Comparison of ENCODE assay signal across 1 cellular context in the genomic region with DNA sequence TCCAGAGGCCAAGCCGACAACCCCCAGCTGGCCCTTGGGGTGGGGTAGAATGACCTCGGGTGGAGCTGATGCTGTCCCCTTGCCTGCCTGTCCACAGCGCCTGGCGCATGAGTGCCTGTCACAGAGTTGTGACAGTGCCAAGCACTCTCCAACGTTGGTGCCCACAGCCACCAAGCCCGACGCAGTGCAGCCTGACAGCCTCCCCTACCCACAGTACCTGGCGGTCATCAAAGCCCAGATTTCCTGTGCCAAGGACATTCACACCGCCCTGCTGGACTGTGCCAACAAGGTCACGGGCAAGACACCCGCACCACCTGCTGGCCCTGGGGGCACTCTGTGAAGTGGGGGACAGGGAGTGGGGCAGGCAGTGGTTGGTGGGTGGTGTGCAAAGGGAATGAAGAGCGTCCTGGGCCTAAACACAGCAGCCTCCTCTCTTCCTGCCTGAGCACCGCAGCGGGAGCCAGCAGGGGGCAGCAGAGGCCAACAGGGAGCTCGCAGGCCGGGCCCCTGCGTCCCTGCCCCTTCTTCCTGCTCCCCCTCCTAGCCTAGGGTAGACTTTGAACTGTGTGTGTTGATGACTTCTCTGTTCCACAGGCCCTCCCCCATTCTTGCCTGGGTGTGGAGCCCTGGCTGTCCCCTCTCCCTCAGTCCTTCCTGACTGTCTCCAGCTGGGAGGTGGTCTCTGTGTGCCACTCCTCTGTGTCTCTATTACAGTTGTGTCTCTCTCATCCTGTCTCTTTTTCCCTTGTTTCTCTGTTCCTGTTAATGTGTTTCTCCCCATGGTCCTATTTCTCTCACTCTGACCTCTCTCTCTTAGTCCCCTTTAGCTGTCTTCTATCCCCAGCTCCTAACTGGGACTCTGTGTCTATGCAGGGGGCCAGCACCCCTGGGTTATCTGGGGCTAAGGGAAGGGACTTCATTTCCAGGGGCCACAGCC.
TF ChIP-seq lines count a peak whose summit lies in the region.

No MANE protein-coding gene starts in this region.

TF ChIP-seq in HepG2, 621 proteins besides CTCF, POLR2A, EP300 and RAD21 (continued from another document and continues in another):
- peak; percentile 47; the same call in 1 of the 2 replicates for TF ChIP-seq CHD4 (IDR thresholded peaks at IDR 0.05; ENCODE audit: borderline replicate concordance, low read length)
- peak; percentile 87; the same call in 1 of the 2 replicates for TF ChIP-seq ZSCAN31 (CRISPR knock-in tag; IDR thresholded peaks at IDR 0.05; ENCODE audit: low read depth)
- TF ChIP-seq, protein P1, sequence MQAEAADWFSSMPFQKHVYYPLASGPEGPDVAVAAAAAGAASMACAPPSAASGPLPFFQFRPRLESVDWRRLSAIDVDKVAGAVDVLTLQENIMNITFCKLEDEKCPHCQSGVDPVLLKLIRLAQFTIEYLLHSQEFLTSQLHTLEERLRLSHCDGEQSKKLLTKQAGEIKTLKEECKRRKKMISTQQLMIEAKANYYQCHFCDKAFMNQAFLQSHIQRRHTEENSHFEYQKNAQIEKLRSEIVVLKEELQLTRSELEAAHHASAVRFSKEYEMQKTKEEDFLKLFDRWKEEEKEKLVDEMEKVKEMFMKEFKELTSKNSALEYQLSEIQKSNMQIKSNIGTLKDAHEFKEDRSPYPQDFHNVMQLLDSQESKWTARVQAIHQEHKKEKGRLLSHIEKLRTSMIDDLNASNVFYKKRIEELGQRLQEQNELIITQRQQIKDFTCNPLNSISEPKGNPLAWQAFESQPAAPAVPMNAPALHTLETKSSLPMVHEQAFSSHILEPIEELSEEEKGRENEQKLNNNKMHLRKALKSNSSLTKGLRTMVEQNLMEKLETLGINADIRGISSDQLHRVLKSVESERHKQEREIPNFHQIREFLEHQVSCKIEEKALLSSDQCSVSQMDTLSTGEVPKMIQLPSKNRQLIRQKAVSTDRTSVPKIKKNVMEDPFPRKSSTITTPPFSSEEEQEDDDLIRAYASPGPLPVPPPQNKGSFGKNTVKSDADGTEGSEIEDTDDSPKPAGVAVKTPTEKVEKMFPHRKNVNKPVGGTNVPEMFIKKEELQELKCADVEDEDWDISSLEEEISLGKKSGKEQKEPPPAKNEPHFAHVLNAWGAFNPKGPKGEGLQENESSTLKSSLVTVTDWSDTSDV (CRISPR knock-in tag; IDR thresholded peaks at IDR 0.05), result no peak
- TF ChIP-seq, protein P2, sequence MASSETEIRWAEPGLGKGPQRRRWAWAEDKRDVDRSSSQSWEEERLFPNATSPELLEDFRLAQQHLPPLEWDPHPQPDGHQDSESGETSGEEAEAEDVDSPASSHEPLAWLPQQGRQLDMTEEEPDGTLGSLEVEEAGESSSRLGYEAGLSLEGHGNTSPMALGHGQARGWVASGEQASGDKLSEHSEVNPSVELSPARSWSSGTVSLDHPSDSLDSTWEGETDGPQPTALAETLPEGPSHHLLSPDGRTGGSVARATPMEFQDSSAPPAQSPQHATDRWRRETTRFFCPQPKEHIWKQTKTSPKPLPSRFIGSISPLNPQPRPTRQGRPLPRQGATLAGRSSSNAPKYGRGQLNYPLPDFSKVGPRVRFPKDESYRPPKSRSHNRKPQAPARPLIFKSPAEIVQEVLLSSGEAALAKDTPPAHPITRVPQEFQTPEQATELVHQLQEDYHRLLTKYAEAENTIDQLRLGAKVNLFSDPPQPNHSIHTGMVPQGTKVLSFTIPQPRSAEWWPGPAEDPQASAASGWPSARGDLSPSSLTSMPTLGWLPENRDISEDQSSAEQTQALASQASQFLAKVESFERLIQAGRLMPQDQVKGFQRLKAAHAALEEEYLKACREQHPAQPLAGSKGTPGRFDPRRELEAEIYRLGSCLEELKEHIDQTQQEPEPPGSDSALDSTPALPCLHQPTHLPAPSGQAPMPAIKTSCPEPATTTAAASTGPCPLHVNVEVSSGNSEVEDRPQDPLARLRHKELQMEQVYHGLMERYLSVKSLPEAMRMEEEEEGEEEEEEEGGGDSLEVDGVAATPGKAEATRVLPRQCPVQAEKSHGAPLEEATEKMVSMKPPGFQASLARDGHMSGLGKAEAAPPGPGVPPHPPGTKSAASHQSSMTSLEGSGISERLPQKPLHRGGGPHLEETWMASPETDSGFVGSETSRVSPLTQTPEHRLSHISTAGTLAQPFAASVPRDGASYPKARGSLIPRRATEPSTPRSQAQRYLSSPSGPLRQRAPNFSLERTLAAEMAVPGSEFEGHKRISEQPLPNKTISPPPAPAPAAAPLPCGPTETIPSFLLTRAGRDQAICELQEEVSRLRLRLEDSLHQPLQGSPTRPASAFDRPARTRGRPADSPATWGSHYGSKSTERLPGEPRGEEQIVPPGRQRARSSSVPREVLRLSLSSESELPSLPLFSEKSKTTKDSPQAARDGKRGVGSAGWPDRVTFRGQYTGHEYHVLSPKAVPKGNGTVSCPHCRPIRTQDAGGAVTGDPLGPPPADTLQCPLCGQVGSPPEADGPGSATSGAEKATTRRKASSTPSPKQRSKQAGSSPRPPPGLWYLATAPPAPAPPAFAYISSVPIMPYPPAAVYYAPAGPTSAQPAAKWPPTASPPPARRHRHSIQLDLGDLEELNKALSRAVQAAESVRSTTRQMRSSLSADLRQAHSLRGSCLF (CRISPR knock-in tag; IDR thresholded peaks at IDR 0.05; ENCODE audit: borderline replicate concordance), result no peak
- TF ChIP-seq IKZF1 (IDR thresholded peaks at IDR 0.05), result no peak
- no peak for TF ChIP-seq SP2 (CRISPR knock-in tag; IDR thresholded peaks at IDR 0.05)
- no peak for TF ChIP-seq SNAPC5 (CRISPR knock-in tag; IDR thresholded peaks at IDR 0.05; ENCODE audit: borderline replicate concordance)
- TF ChIP-seq GLMP (CRISPR knock-in tag; IDR thresholded peaks at IDR 0.05; ENCODE audit: borderline replicate concordance), result no peak
- TF ChIP-seq POGZ (CRISPR knock-in tag; IDR thresholded peaks at IDR 0.05), result peak; percentile 42; the same call in 1 of the 2 replicates
- no peak for TF ChIP-seq SMARCE1 (IDR thresholded peaks at IDR 0.05; ENCODE audit: borderline replicate concordance)
- TF ChIP-seq AHDC1 (CRISPR knock-in tag; IDR thresholded peaks at IDR 0.05; ENCODE audit: borderline replicate concordance), result no peak
- no peak for TF ChIP-seq NFIB (CRISPR knock-in tag; IDR thresholded peaks at IDR 0.05; ENCODE audit: borderline replicate concordance)
- TF ChIP-seq, protein P3, sequence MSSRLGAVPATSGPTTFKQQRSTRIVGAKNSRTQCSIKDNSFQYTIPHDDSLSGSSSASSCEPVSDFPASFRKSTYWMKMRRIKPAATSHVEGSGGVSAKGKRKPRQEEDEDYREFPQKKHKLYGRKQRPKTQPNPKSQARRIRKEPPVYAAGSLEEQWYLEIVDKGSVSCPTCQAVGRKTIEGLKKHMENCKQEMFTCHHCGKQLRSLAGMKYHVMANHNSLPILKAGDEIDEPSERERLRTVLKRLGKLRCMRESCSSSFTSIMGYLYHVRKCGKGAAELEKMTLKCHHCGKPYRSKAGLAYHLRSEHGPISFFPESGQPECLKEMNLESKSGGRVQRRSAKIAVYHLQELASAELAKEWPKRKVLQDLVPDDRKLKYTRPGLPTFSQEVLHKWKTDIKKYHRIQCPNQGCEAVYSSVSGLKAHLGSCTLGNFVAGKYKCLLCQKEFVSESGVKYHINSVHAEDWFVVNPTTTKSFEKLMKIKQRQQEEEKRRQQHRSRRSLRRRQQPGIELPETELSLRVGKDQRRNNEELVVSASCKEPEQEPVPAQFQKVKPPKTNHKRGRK (CRISPR knock-in tag; IDR thresholded peaks at IDR 0.05), result no peak
- TF ChIP-seq MYC (CRISPR knock-in tag; IDR thresholded peaks at IDR 0.05; ENCODE audit: borderline replicate concordance), result no peak
- peak; percentile 75 for TF ChIP-seq YY1 (IDR thresholded peaks at IDR 0.05; ENCODE audit: insufficient read depth, insufficient replicate concordance, low read depth, low read length)
- no peak; the same call in none of the 2 replicates for TF ChIP-seq ATF7-NPFF (CRISPR knock-in tag; IDR thresholded peaks at IDR 0.05; ENCODE audit: low read depth)
- no peak for TF ChIP-seq RELA (CRISPR knock-in tag; IDR thresholded peaks at IDR 0.05)
- TF ChIP-seq, protein P4, sequence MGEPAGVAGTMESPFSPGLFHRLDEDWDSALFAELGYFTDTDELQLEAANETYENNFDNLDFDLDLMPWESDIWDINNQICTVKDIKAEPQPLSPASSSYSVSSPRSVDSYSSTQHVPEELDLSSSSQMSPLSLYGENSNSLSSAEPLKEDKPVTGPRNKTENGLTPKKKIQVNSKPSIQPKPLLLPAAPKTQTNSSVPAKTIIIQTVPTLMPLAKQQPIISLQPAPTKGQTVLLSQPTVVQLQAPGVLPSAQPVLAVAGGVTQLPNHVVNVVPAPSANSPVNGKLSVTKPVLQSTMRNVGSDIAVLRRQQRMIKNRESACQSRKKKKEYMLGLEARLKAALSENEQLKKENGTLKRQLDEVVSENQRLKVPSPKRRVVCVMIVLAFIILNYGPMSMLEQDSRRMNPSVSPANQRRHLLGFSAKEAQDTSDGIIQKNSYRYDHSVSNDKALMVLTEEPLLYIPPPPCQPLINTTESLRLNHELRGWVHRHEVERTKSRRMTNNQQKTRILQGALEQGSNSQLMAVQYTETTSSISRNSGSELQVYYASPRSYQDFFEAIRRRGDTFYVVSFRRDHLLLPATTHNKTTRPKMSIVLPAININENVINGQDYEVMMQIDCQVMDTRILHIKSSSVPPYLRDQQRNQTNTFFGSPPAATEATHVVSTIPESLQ (CRISPR knock-in tag; conservative IDR thresholded peaks at IDR 0.05), result no peak; the same call in 1 of the 2 replicates
- no peak for TF ChIP-seq BRF2 (CRISPR knock-in tag; IDR thresholded peaks at IDR 0.05)
- peak; percentile 84 for TF ChIP-seq THAP11 (CRISPR knock-in tag; IDR thresholded peaks at IDR 0.05)
- no peak for TF ChIP-seq ELF4 (CRISPR knock-in tag; IDR thresholded peaks at IDR 0.05; ENCODE audit: borderline replicate concordance)
- peak; percentile 98 for TF ChIP-seq ZNF768 (CRISPR knock-in tag; IDR thresholded peaks at IDR 0.05)
- TF ChIP-seq ZBTB7B (CRISPR knock-in tag; IDR thresholded peaks at IDR 0.05), result peak; percentile 74
- TF ChIP-seq, protein P5, sequence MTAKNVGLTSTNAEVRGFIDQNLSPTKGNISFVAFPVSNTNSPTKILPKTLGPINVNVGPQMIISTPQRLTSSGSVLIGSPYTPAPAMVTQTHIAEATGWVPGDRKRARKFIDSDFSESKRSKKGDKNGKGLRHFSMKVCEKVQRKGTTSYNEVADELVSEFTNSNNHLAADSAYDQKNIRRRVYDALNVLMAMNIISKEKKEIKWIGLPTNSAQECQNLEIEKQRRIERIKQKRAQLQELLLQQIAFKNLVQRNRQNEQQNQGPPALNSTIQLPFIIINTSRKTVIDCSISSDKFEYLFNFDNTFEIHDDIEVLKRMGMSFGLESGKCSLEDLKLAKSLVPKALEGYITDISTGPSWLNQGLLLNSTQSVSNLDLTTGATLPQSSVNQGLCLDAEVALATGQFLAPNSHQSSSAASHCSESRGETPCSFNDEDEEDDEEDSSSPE (CRISPR knock-in tag; IDR thresholded peaks at IDR 0.05), result peak; percentile 26; the same call in 1 of the 2 replicates
- TF ChIP-seq ZNF564 (CRISPR knock-in tag; IDR thresholded peaks at IDR 0.05), result no peak
- TF ChIP-seq, protein P6, sequence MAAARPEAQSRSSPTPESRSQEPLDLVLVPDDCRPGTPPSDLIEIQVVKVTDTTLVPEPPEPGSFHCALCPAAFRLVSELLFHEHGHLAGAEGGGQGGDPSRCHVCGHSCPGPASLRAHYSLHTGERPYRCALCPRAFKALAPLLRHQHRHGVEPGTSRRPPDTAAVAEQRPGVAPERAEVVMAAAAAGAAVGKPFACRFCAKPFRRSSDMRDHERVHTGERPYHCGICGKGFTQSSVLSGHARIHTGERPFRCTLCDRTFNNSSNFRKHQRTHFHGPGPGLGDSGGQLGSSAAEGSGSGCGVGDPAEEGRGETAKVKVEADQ (CRISPR knock-in tag; IDR thresholded peaks at IDR 0.05; ENCODE audit: borderline replicate concordance), result peak; percentile 48; the same call in 1 of the 2 replicates
- TF ChIP-seq ZNF530 (CRISPR knock-in tag; IDR thresholded peaks at IDR 0.05; ENCODE audit: low read depth), result no peak
